Comparison of ENCODE assay signal across 14 cellular contexts in the genomic region with DNA sequence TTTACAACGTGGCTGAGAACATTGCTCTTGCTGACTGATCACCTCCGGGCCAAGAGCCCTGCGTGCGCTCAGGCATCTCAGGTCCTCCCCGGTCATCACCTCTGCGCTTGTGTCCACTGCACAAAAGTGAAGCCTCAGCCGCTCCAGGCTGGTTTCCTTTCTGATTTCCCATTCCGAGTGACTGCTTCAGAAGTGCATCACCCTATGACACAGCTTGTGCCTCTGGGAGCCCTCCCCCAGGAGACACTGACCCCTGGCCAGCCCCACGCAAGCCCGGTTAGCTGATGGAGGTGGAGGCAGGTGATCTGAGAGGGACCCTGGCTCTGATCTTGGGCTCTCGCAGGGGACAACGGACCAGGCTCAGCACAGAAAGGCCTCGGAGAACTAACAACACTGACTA. TPM values are rescaled to one million over a fixed set of nuclear protein-coding genes. Genes with fewer than 3 reads are reported as not detected.
DNase-seq lines count a peak whose midpoint lies in the region; ATAC-seq, FAIRE-seq and TF ChIP-seq lines count a peak whose summit lies in the region.
"Had no signal": no experiment of that assay in that cellular context is flagged by ENCODE, and none has a peak within 500 bp of the region (broad histone marks: within the 10 kb centered on the region; RNA-seq: fewer than 3 reads in every experiment).

No MANE protein-coding gene starts in this region.

- H3F3A ChIP-seq in smooth muscle cell (ENCODE audit: low read depth), result no peaks in the 10 kb centered on the region

- no peaks in the 10 kb centered on the region for H3K27me3 Mint-ChIP-seq in activated T-helper 17 cell treated with anti-CD3 and anti-CD28 coated beads, Interleukin-2, amount 50 U/mL, for 72 hours

- no peak for ATAC-seq in HepG2
- ATAC-seq in right lobe of liver, result no peak
- no peak for ATAC-seq in activated T-helper 17 cell treated with anti-CD3 and anti-CD28 coated beads, Interleukin-2, amount 50 U/mL, for 72 hours (replicated peaks)
- ATAC-seq in left ventricle myocardium superior, result no peak

- peaks cover 12% of the 10 kb centered on the region for H3K4me1 Mint-ChIP-seq in activated T-helper 17 cell treated with anti-CD3 and anti-CD28 coated beads, Interleukin-2, amount 50 U/mL, for 72 hours

- no peaks in the 10 kb centered on the region for H3K9me3 Mint-ChIP-seq in activated T-helper 17 cell treated with anti-CD3 and anti-CD28 coated beads, Interleukin-2, amount 50 U/mL, for 72 hours

- peak overlapping the region; percentile 87 for H3K4me3 Mint-ChIP-seq in activated T-helper 17 cell treated with anti-CD3 and anti-CD28 coated beads, Interleukin-2, amount 50 U/mL, for 72 hours

- H3K9ac ChIP-seq in HepG2 (ENCODE audit: insufficient read depth, low read depth, low read length), result no peak overlapping the region
- no peak overlapping the region for H3K9ac ChIP-seq in smooth muscle cell (ENCODE audit: low read depth)

- peak overlapping the region; percentile 89 for H3K27ac Mint-ChIP-seq in activated T-helper 17 cell treated with anti-CD3 and anti-CD28 coated beads, Interleukin-2, amount 50 U/mL, for 72 hours

- CTCF ChIA-PET in HepG2 (lab: Yijun Ruan, JAX; ENCODE audit: low intra/inter-chr PET ratio, low total read pairs), result no interaction called here

- H3K4me2 ChIP-seq in HepG2 (ENCODE audit: low read depth, low read length) (no peak overlapping the region), smooth muscle cell (no peak overlapping the region)

- H3K9me3 ChIP-seq in HepG2 (ENCODE audit: low read length) (no peaks in the 10 kb centered on the region), right lobe of liver (no peaks in the 10 kb centered on the region), smooth muscle cell (replicated peaks; ENCODE audit: low read depth) (no peaks in the 10 kb centered on the region)
- H3K9me3 ChIP-seq: SK-N-SH had no signal

- no peak for TF ChIP-seq RAD21 in HepG2 (CRISPR knock-in tag; IDR thresholded peaks at IDR 0.05)

- no peak overlapping the region for H2AFZ ChIP-seq in HepG2 (ENCODE audit: low read length)
- H2AFZ ChIP-seq in smooth muscle cell (ENCODE audit: low read depth), result no peak overlapping the region

- TF ChIP-seq CTCF in HepG2 (CRISPR knock-in tag; IDR thresholded peaks at IDR 0.05) (no peak), right lobe of liver (IDR thresholded peaks at IDR 0.05) (no peak), smooth muscle cell (IDR thresholded peaks at IDR 0.05; ENCODE audit: borderline replicate concordance, insufficient read depth, poor library complexity, severe bottlenecking) (no peak)

- H3K27me3 ChIP-seq in HepG2 (ENCODE audit: control insufficient read depth in 1 of 2, insufficient read depth in 2 of 2, low read length in 2 of 2), result no peaks in the 10 kb centered on the region
- no peaks in the 10 kb centered on the region for H3K27me3 ChIP-seq in right lobe of liver
- no peaks in the 10 kb centered on the region for H3K27me3 ChIP-seq in smooth muscle cell (ENCODE audit: low read depth)

- H3K36me3 Mint-ChIP-seq in activated T-helper 17 cell treated with anti-CD3 and anti-CD28 coated beads, Interleukin-2, amount 50 U/mL, for 72 hours (ENCODE audit: low read depth), result no peaks in the 10 kb centered on the region

- H3K4me1 ChIP-seq in HepG2 (ENCODE audit: insufficient read depth, low read length), result peaks cover 38% of the 10 kb centered on the region
- peaks cover 0 to 6% (median 0%) of the 10 kb centered on the region in 4 donors for H3K4me1 ChIP-seq in right lobe of liver
- H3K4me1 ChIP-seq in smooth muscle cell (ENCODE audit: low read depth), result peaks cover 22% of the 10 kb centered on the region

- TF ChIP-seq POLR2A in HepG2 (IDR thresholded peaks at IDR 0.05; ENCODE audit: insufficient read depth in 1 of 2, low read depth in 2 of 2, low read length in 2 of 2) (no peak), right lobe of liver (IDR thresholded peaks at IDR 0.05) (no peak)

- H3K4me3 ChIP-seq in HepG2 (replicated peaks in 1 of 3; ENCODE audit: insufficient read depth in 1 of 3, low read depth in 2 of 3, low read length in 3 of 3), result no peak overlapping the region
- H3K4me3 ChIP-seq in right lobe of liver, result no peak overlapping the region
- H3K4me3 ChIP-seq in smooth muscle cell, result no peak overlapping the region
- H3K4me3 ChIP-seq: coronary artery had no signal

- H4K20me1 ChIP-seq in HepG2 (ENCODE audit: insufficient read depth, low read length) (no peaks in the 10 kb centered on the region), smooth muscle cell (ENCODE audit: low read depth) (no peaks in the 10 kb centered on the region)

- 78% methylated on average over 8 of the region's 13 CpGs for WGBS in HepG2 (ENCODE audit: low lambda C conversion rate)
- WGBS in right lobe of liver (ENCODE audit: insufficient coverage, low coverage, low lambda C conversion rate, missing lambda C conversion rate), result 86% methylated on average over 9 of the region's 13 CpGs
- 81% methylated on average over 13 of the region's 13 CpGs for WGBS in smooth muscle cell (ENCODE audit: low lambda C conversion rate)

- no peak for DNase-seq in HepG2 (ENCODE audit: low spot score)
- no peak for DNase-seq in right lobe of liver
- peak; percentile 32 to 51 for DNase-seq in lung microvascular endothelial cell (ENCODE audit: low read depth in 2 of 2)
- DNase-seq in left ventricle myocardium superior, result no peak
- no peak for DNase-seq in smooth muscle cell (lab: John Stamatoyannopoulos, UW; ENCODE audit: unreplicated experiment)
- DNase-seq in T-helper 2 cell, result no peak
- no peak for DNase-seq in anterior cingulate cortex (lab: John Stamatoyannopoulos, UW)
- DNase-seq: activated CD4-positive, alpha-beta T cell treated with anti-CD3 and anti-CD28 coated beads for 1 hour; EL; NCI-H1436 treated with DMSO at 0.1 percent for 48 hours; NCI-H748 treated with DMSO at 0.1 percent for 48 hours had no signal

- in situ Hi-C loops in HepG2 (cut with HindIII; ENCODE audit: extremely low pct_ligation_motif_present, low pct_unique_long_range_greater_than_20kb), result no loop called here

- H3K36me3 ChIP-seq in HepG2 (replicated peaks in 1 of 2; ENCODE audit: control insufficient read depth in 1 of 2, insufficient read depth in 2 of 2, low read length in 2 of 2) (peaks cover 2 to 12% of the 10 kb centered on the region in 2 experiments; a peak in 3 of 5 replicates), right lobe of liver (peaks cover 0 to 27% (median 2%) of the 10 kb centered on the region in 4 donors), smooth muscle cell (ENCODE audit: low read depth) (no peaks in the 10 kb centered on the region)

- no TSS peak for BruUV-seq in HepG2 (replicated peaks; lab: Mats Ljungman, UMichigan)

- no peaks in the 10 kb centered on the region for H3K79me2 ChIP-seq in HepG2 (ENCODE audit: insufficient read depth, low read length)
- no peaks in the 10 kb centered on the region for H3K79me2 ChIP-seq in smooth muscle cell (ENCODE audit: low read depth)

- no peak for TF ChIP-seq EP300 in HepG2 (IDR thresholded peaks at IDR 0.05; ENCODE audit: low read depth in 2 of 2, low read length in 2 of 2)
- no peak for TF ChIP-seq EP300 in HepG2 (CRISPR knock-in tag; IDR thresholded peaks at IDR 0.05; ENCODE audit: borderline replicate concordance)

- POLR2A ChIA-PET in HepG2 (lab: Yijun Ruan, JAX), result interaction anchor here (1.6 to 1.9 kb wide), 2 partner anchors 9 to 37 kb away, joined by 6 to 10 read pairs; no protein-coding TSS in a partner anchor

- FAIRE-seq in HepG2 (lab: Jason Lieb, UNC), result no peak

- peak overlapping the region; percentile 27 for H3K27ac ChIP-seq in HepG2 (ENCODE audit: extremely low read length, insufficient read depth, low read length)
- no peak overlapping the region for H3K27ac ChIP-seq in right lobe of liver
- H3K27ac ChIP-seq in smooth muscle cell (ENCODE audit: low read depth), result no peak overlapping the region
- H3K27ac ChIP-seq: coronary artery had no signal

- intact Hi-C loops in HepG2 (cut with micrococcal nuclease; ENCODE audit: unreplicated experiment) (loop anchor here (5.0 kb wide), 1 partner anchor 71 kb away; no protein-coding TSS in a partner anchor), right lobe of liver (cut with DNase I) (loop anchor here in 1 of 2 donors (10.0 kb wide), 1 partner anchor 108 kb away; no protein-coding TSS in a partner anchor), left ventricle myocardium superior (cut with micrococcal nuclease) (no loop called here)

RNA-seq across cellular contexts. Expression of a gene that starts 38.3 kb away (rescaled TPM):
- total RNA-seq in HepG2 (2016; rRNA removed; fragmentation: Illumina TruSeq; extraction: Trizol) (7.4 and 7.7 TPM in 2 replicates), right lobe of liver (1 to 10 TPM; 1.4 to 3.2 (median 2.7) TPM), lung microvascular endothelial cell (3.5 and 4.4 TPM in 2 replicates), left ventricle myocardium superior (3.4 TPM), smooth muscle cell (2.3 and 4.1 TPM in 2 replicates)
- 2.1 and 3.2 TPM in 2 replicates for total RNA-seq in HepG2 (2016; cell fraction: cytosol; rRNA removed; fragmentation: Illumina TruSeq; extraction: Trizol; ENCODE audit: low read depth)
- 7.8 and 8.7 TPM in 2 replicates for total RNA-seq in HepG2 (2016; cell fraction: insoluble cytoplasmic fraction; rRNA removed; fragmentation: Illumina TruSeq; extraction: Trizol)
- total RNA-seq in HepG2 (2016; cell fraction: membrane; rRNA removed; fragmentation: Illumina TruSeq; extraction: Trizol), result 4.1 and 4.4 TPM in 2 replicates
- 4.8 and 5.3 TPM in 2 replicates for total RNA-seq in HepG2 (2016; cell fraction: nucleus; rRNA removed; fragmentation: Illumina TruSeq; extraction: Trizol)
- polyA plus RNA-seq in HepG2 (2011; rRNA removed) (2.1 and 2.5 TPM in 2 replicates), smooth muscle cell (7.4 and 7.9 TPM in 2 replicates)
- 1.7 and 3.9 TPM in 2 replicates for polyA plus RNA-seq in HepG2 (2011; cell fraction: cytosol; rRNA removed)
- 4.7 and 6.8 TPM in 2 replicates for polyA plus RNA-seq in HepG2 (2011; cell fraction: nucleus; rRNA removed)
- polyA plus RNA-seq in HepG2 (2012), result 2.4 and 4.1 TPM in 2 replicates
- polyA plus RNA-seq in HepG2 (2016; cell fraction: cytosol; fragmentation: Illumina TruSeq; extraction: Trizol; ENCODE audit: low read depth), result 1.7 and 2.3 TPM in 2 replicates
- polyA plus RNA-seq in HepG2 (2016; cell fraction: insoluble cytoplasmic fraction; fragmentation: Illumina TruSeq; extraction: Trizol; ENCODE audit: low read depth), result 5.9 and 6.5 TPM in 2 replicates
- 2.8 and 3.1 TPM in 2 replicates for polyA plus RNA-seq in HepG2 (2016; cell fraction: membrane; fragmentation: Illumina TruSeq; extraction: Trizol; ENCODE audit: low read depth)
- 4.2 and 7.0 TPM in 2 replicates for polyA plus RNA-seq in HepG2 (2016; cell fraction: nucleus; fragmentation: Illumina TruSeq; extraction: Trizol; ENCODE audit: insufficient read depth, low read depth)
- 2.4 and 4.9 TPM in 2 replicates for polyA minus RNA-seq in HepG2 (2011; rRNA and poly(A)+ RNA removed; ENCODE audit: low replicate concordance)
- polyA minus RNA-seq in HepG2 (2011; cell fraction: cytosol; rRNA and poly(A)+ RNA removed), result 1.7 and 2.4 TPM in 2 replicates
- polyA minus RNA-seq in HepG2 (2011; cell fraction: nucleus; rRNA and poly(A)+ RNA removed), result 0.75 and 1.8 TPM in 2 replicates
- total RNA-seq in activated T-helper 17 cell treated with anti-CD3 and anti-CD28 coated beads, Interleukin-2, amount 50 U/mL, for 72 hours, result 10 to 100 TPM; 10.8 to 14.4 TPM

RNA-seq across cellular contexts. Expression of a gene that starts 38.3 kb away (rescaled TPM):
- total RNA-seq in HepG2 (2016; rRNA removed; fragmentation: Illumina TruSeq; extraction: Trizol) (14.1 and 17.6 TPM in 2 replicates), right lobe of liver (1 to 10 TPM; 6.4 to 9.1 (median 6.6) TPM), lung microvascular endothelial cell (17.7 and 25.8 TPM in 2 replicates), left ventricle myocardium superior (8.0 TPM), smooth muscle cell (3.8 and 7.3 TPM in 2 replicates)
- 2.4 and 2.6 TPM in 2 replicates for total RNA-seq in HepG2 (2016; cell fraction: cytosol; rRNA removed; fragmentation: Illumina TruSeq; extraction: Trizol; ENCODE audit: low read depth)
- 10.3 and 13.8 TPM in 2 replicates for total RNA-seq in HepG2 (2016; cell fraction: insoluble cytoplasmic fraction; rRNA removed; fragmentation: Illumina TruSeq; extraction: Trizol)
- total RNA-seq in HepG2 (2016; cell fraction: membrane; rRNA removed; fragmentation: Illumina TruSeq; extraction: Trizol), result 6.4 and 6.7 TPM in 2 replicates
- 15.1 and 15.3 TPM in 2 replicates for total RNA-seq in HepG2 (2016; cell fraction: nucleus; rRNA removed; fragmentation: Illumina TruSeq; extraction: Trizol)
- polyA plus RNA-seq in HepG2 (2011; rRNA removed) (15.8 and 18.2 TPM in 2 replicates), smooth muscle cell (7.5 TPM in 2 replicates)
- polyA plus RNA-seq in HepG2 (2011; cell fraction: cytosol; rRNA removed), result 8.3 and 9.5 TPM in 2 replicates
- polyA plus RNA-seq in HepG2 (2011; cell fraction: nucleus; rRNA removed), result 47.3 and 53.1 TPM in 2 replicates
- polyA plus RNA-seq in HepG2 (2012), result 11.3 and 11.9 TPM in 2 replicates
- polyA plus RNA-seq in HepG2 (2016; cell fraction: cytosol; fragmentation: Illumina TruSeq; extraction: Trizol; ENCODE audit: low read depth), result 1.3 and 1.5 TPM in 2 replicates
- polyA plus RNA-seq in HepG2 (2016; cell fraction: insoluble cytoplasmic fraction; fragmentation: Illumina TruSeq; extraction: Trizol; ENCODE audit: low read depth), result 8.2 and 12.3 TPM in 2 replicates
- polyA plus RNA-seq in HepG2 (2016; cell fraction: membrane; fragmentation: Illumina TruSeq; extraction: Trizol; ENCODE audit: low read depth), result 2.5 and 3.1 TPM in 2 replicates
- 23.5 and 25.4 TPM in 2 replicates for polyA plus RNA-seq in HepG2 (2016; cell fraction: nucleus; fragmentation: Illumina TruSeq; extraction: Trizol; ENCODE audit: insufficient read depth, low read depth)
- polyA minus RNA-seq in HepG2 (2011; rRNA and poly(A)+ RNA removed; ENCODE audit: low replicate concordance), result 46.0 and 112 TPM in 2 replicates
- 8.4 and 10.0 TPM in 2 replicates for polyA minus RNA-seq in HepG2 (2011; cell fraction: cytosol; rRNA and poly(A)+ RNA removed)
- polyA minus RNA-seq in HepG2 (2011; cell fraction: nucleus; rRNA and poly(A)+ RNA removed), result 21.9 and 23.7 TPM in 2 replicates
- total RNA-seq in activated T-helper 17 cell treated with anti-CD3 and anti-CD28 coated beads, Interleukin-2, amount 50 U/mL, for 72 hours, result 10 to 100 TPM; 13.0 to 16.4 TPM

RNA-seq across cellular contexts. Expression of a gene that starts 48.6 kb away (rescaled TPM):
- total RNA-seq in HepG2 (2016; rRNA removed; fragmentation: Illumina TruSeq; extraction: Trizol) (144 and 162 TPM in 2 replicates), right lobe of liver (100 to 1,000 TPM; 144 to 270 (median 200) TPM), lung microvascular endothelial cell (222 and 628 TPM in 2 replicates), left ventricle myocardium superior (83.4 TPM), smooth muscle cell (4.1 and 9.9 TPM in 2 replicates)
- total RNA-seq in HepG2 (2016; cell fraction: cytosol; rRNA removed; fragmentation: Illumina TruSeq; extraction: Trizol; ENCODE audit: low read depth), result 44.0 and 61.5 TPM in 2 replicates
- 127 and 167 TPM in 2 replicates for total RNA-seq in HepG2 (2016; cell fraction: insoluble cytoplasmic fraction; rRNA removed; fragmentation: Illumina TruSeq; extraction: Trizol)
- total RNA-seq in HepG2 (2016; cell fraction: membrane; rRNA removed; fragmentation: Illumina TruSeq; extraction: Trizol), result 60.4 and 90.3 TPM in 2 replicates
- total RNA-seq in HepG2 (2016; cell fraction: nucleus; rRNA removed; fragmentation: Illumina TruSeq; extraction: Trizol), result 92.2 and 95.4 TPM in 2 replicates
- polyA plus RNA-seq in HepG2 (2011; rRNA removed) (156 and 194 TPM in 2 replicates), smooth muscle cell (6.2 and 34.1 TPM in 2 replicates)
- polyA plus RNA-seq in HepG2 (2011; cell fraction: cytosol; rRNA removed), result 185 and 260 TPM in 2 replicates
- polyA plus RNA-seq in HepG2 (2011; cell fraction: nucleus; rRNA removed), result 192 TPM in 2 replicates
- polyA plus RNA-seq in HepG2 (2012), result 90.6 and 123 TPM in 2 replicates
- 59.9 and 87.6 TPM in 2 replicates for polyA plus RNA-seq in HepG2 (2016; cell fraction: cytosol; fragmentation: Illumina TruSeq; extraction: Trizol; ENCODE audit: low read depth)
- polyA plus RNA-seq in HepG2 (2016; cell fraction: insoluble cytoplasmic fraction; fragmentation: Illumina TruSeq; extraction: Trizol; ENCODE audit: low read depth), result 139 and 159 TPM in 2 replicates
- 62.3 and 85.6 TPM in 2 replicates for polyA plus RNA-seq in HepG2 (2016; cell fraction: membrane; fragmentation: Illumina TruSeq; extraction: Trizol; ENCODE audit: low read depth)
- 155 and 158 TPM in 2 replicates for polyA plus RNA-seq in HepG2 (2016; cell fraction: nucleus; fragmentation: Illumina TruSeq; extraction: Trizol; ENCODE audit: insufficient read depth, low read depth)
- 32.2 and 191 TPM in 2 replicates for polyA minus RNA-seq in HepG2 (2011; rRNA and poly(A)+ RNA removed; ENCODE audit: low replicate concordance)
- 76.6 and 84.9 TPM in 2 replicates for polyA minus RNA-seq in HepG2 (2011; cell fraction: cytosol; rRNA and poly(A)+ RNA removed)
- polyA minus RNA-seq in HepG2 (2011; cell fraction: nucleus; rRNA and poly(A)+ RNA removed), result 33.6 and 36.1 TPM in 2 replicates
- 100 to 1,000 TPM in 1 of 2 donors, 10 to 100 TPM in 1; 53.4 to 133 TPM for total RNA-seq in activated T-helper 17 cell treated with anti-CD3 and anti-CD28 coated beads, Interleukin-2, amount 50 U/mL, for 72 hours

RNA-seq across cellular contexts. Expression of a gene that starts 48.7 kb away (rescaled TPM):
- total RNA-seq in HepG2 (2016; rRNA removed; fragmentation: Illumina TruSeq; extraction: Trizol), result 16.4 and 18.6 TPM in 2 replicates
- 4.6 and 5.3 TPM in 2 replicates for total RNA-seq in HepG2 (2016; cell fraction: cytosol; rRNA removed; fragmentation: Illumina TruSeq; extraction: Trizol; ENCODE audit: low read depth)
- 16.6 and 20.5 TPM in 2 replicates for total RNA-seq in HepG2 (2016; cell fraction: insoluble cytoplasmic fraction; rRNA removed; fragmentation: Illumina TruSeq; extraction: Trizol)
- 7.4 and 8.1 TPM in 2 replicates for total RNA-seq in HepG2 (2016; cell fraction: membrane; rRNA removed; fragmentation: Illumina TruSeq; extraction: Trizol)
- total RNA-seq in HepG2 (2016; cell fraction: nucleus; rRNA removed; fragmentation: Illumina TruSeq; extraction: Trizol), result 17.3 and 19.7 TPM in 2 replicates
- polyA plus RNA-seq in HepG2 (2011; rRNA removed), result 17.5 and 23.4 TPM in 2 replicates
- 11.8 and 19.6 TPM in 2 replicates for polyA plus RNA-seq in HepG2 (2011; cell fraction: cytosol; rRNA removed)
- 74.7 and 94.3 TPM in 2 replicates for polyA plus RNA-seq in HepG2 (2011; cell fraction: nucleus; rRNA removed)
- 11.2 and 13.2 TPM in 2 replicates for polyA plus RNA-seq in HepG2 (2012)
- 3.6 and 4.0 TPM in 2 replicates for polyA plus RNA-seq in HepG2 (2016; cell fraction: cytosol; fragmentation: Illumina TruSeq; extraction: Trizol; ENCODE audit: low read depth)
- 17.8 and 20.1 TPM in 2 replicates for polyA plus RNA-seq in HepG2 (2016; cell fraction: insoluble cytoplasmic fraction; fragmentation: Illumina TruSeq; extraction: Trizol; ENCODE audit: low read depth)
- polyA plus RNA-seq in HepG2 (2016; cell fraction: membrane; fragmentation: Illumina TruSeq; extraction: Trizol; ENCODE audit: low read depth), result 5.9 and 6.5 TPM in 2 replicates
- polyA plus RNA-seq in HepG2 (2016; cell fraction: nucleus; fragmentation: Illumina TruSeq; extraction: Trizol; ENCODE audit: insufficient read depth, low read depth), result 34.4 and 34.7 TPM in 2 replicates
- 28.2 and 29.9 TPM in 2 replicates for polyA minus RNA-seq in HepG2 (2011; rRNA and poly(A)+ RNA removed; ENCODE audit: low replicate concordance)
- 10.6 and 12.9 TPM in 2 replicates for polyA minus RNA-seq in HepG2 (2011; cell fraction: cytosol; rRNA and poly(A)+ RNA removed)
- 24.5 and 27.3 TPM in 2 replicates for polyA minus RNA-seq in HepG2 (2011; cell fraction: nucleus; rRNA and poly(A)+ RNA removed)
- 10 to 100 TPM; 35.9 to 47.8 (median 44.3) TPM for total RNA-seq in right lobe of liver
- 10 to 100 TPM; 14.1 to 21.4 TPM for total RNA-seq in activated T-helper 17 cell treated with anti-CD3 and anti-CD28 coated beads, Interleukin-2, amount 50 U/mL, for 72 hours
- total RNA-seq in lung microvascular endothelial cell, result 55.6 and 63.5 TPM in 2 replicates
- 42.4 TPM for total RNA-seq in left ventricle myocardium superior
- total RNA-seq in smooth muscle cell, result 0.36 TPM in 1 of 2 replicates, not detected in the other
- polyA plus RNA-seq in smooth muscle cell, result 0.99 and 3.2 TPM in 2 replicates

Comparison
In these comparisons a context has a peak if more than half of its experiments do, and no peak if none do; other contexts are left out.
1. DNase-seq: peak in lung microvascular endothelial cell (2 of 2); none in HepG2 (single experiment), right lobe of liver (0 of 3), left ventricle myocardium superior (single experiment), smooth muscle cell (single experiment), T-helper 2 cell (0 of 5) and anterior cingulate cortex (0 of 58).